8 cellular contexts compared by ENCODE assay signal in the genomic region with DNA sequence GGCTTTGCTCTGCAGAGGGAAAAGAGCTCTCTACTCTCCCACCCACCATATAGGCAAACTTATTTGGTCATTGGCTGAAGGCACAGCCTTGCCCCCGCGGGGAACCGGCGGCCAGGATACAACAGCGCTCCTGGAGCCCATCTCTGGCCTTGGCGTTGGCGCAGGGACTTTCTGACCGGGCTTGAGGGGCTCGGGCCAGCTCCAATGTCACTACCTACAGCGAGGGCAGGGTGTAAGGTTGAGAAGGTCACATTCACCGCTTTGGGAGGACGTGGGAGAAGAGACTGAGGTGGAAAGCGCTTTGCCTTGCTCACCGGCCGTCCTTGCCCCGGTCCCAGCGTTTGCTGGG. TPM values are rescaled to one million over a fixed set of nuclear protein-coding genes. Genes with fewer than 3 reads are reported as not detected.
A peak's percentile ranks its signal among the peaks of the same experiment; 100 is the strongest.
DNase-seq lines count a peak whose midpoint lies in the region; TF ChIP-seq lines count a peak whose summit lies in the region.

No MANE protein-coding gene starts in this region.

- no peak for TF ChIP-seq EP300 in sigmoid colon (IDR thresholded peaks at IDR 0.05)

- H3K36me3 ChIP-seq in HUES64 (ENCODE audit: insufficient read depth, low read length) = no peaks in the 10 kb centered on the region
- H3K36me3 ChIP-seq in sigmoid colon = no peaks in the 10 kb centered on the region

- peaks cover 45% of the 10 kb centered on the region for H3K4me1 Mint-ChIP-seq in activated naive CD8-positive, alpha-beta T cell treated with anti-CD3 and anti-CD28 coated beads for 36 hours
- peaks cover 42% of the 10 kb centered on the region for H3K4me1 Mint-ChIP-seq in nephron

- H3K27ac ChIP-seq in HUES64 (ENCODE audit: low read depth, low read length) (no peak overlapping the region), sigmoid colon (no peak overlapping the region)

- H3K9ac ChIP-seq in HUES64 (ENCODE audit: low read depth, low read length) = no peak overlapping the region

- no peaks in the 10 kb centered on the region for H3K36me3 Mint-ChIP-seq in activated naive CD8-positive, alpha-beta T cell treated with anti-CD3 and anti-CD28 coated beads for 36 hours
- no peaks in the 10 kb centered on the region for H3K36me3 Mint-ChIP-seq in nephron (ENCODE audit: low read depth)

- no peak for TF ChIP-seq CTCF in nephron (IDR thresholded peaks at IDR 0.05; ENCODE audit: unreplicated experiment in 3 of 3)
- no peak for TF ChIP-seq CTCF in sigmoid colon (IDR thresholded peaks at IDR 0.05)

- H3K27me3 Mint-ChIP-seq in activated naive CD8-positive, alpha-beta T cell treated with anti-CD3 and anti-CD28 coated beads for 36 hours = peaks cover 94% of the 10 kb centered on the region
- peaks cover 99% of the 10 kb centered on the region for H3K27me3 Mint-ChIP-seq in nephron (ENCODE audit: low read depth)

- H3K27me3 ChIP-seq in HUES64 (ENCODE audit: insufficient read depth, low read length) = peaks cover 93% of the 10 kb centered on the region
- H3K27me3 ChIP-seq in sigmoid colon = peaks cover 73 to 96% (median 92%) of the 10 kb centered on the region in 3 donors

- intact Hi-C loops in sigmoid colon (cut with DNase I) = no loop called here

- H3K27ac Mint-ChIP-seq in activated naive CD8-positive, alpha-beta T cell treated with anti-CD3 and anti-CD28 coated beads for 36 hours = peak overlapping the region; percentile 48
- H3K27ac Mint-ChIP-seq in nephron = no peak overlapping the region

- WGBS in HUES64 = under 1% methylated on average over 17 of the region's 17 CpGs
- WGBS in sigmoid colon, 2 donors = 4% methylated on average over 17 of the region's 17 CpGs

- DNase-seq in DMS 273 (lab: John Stamatoyannopoulos, UW; ENCODE audit: unreplicated experiment) = peak; percentile 71
- DNase-seq in DMS 273 treated with DMSO at 0.1 percent for 48 hours (lab: John Stamatoyannopoulos, UW) = no peak
- DNase-seq in activated naive CD8-positive, alpha-beta T cell treated with anti-CD3 and anti-CD28 coated beads for 36 hours = no peak
- no peak for DNase-seq in NCI-H1048 (lab: John Stamatoyannopoulos, UW)
- no peak for DNase-seq in NCI-H446 treated with DMSO at 0.1 percent for 48 hours (lab: John Stamatoyannopoulos, UW)
- no peak for DNase-seq in sigmoid colon

- H3K9me3 Mint-ChIP-seq in activated naive CD8-positive, alpha-beta T cell treated with anti-CD3 and anti-CD28 coated beads for 36 hours = peaks cover 3% of the 10 kb centered on the region
- H3K9me3 Mint-ChIP-seq in nephron = no peaks in the 10 kb centered on the region

- H3K9me3 ChIP-seq in HUES64 (ENCODE audit: insufficient read depth, low read depth, low read length) (no peaks in the 10 kb centered on the region), sigmoid colon (no peaks in the 10 kb centered on the region)

- H3K4me3 ChIP-seq in HUES64 (ENCODE audit: low read length) (peak overlapping the region; percentile 49), sigmoid colon (no peak overlapping the region)

- peak overlapping the region; percentile 74 for H3K4me3 Mint-ChIP-seq in activated naive CD8-positive, alpha-beta T cell treated with anti-CD3 and anti-CD28 coated beads for 36 hours
- H3K4me3 Mint-ChIP-seq in nephron = peak overlapping the region; percentile 83 to 86 (median 85)

- H3K4me1 ChIP-seq in HUES64 (ENCODE audit: insufficient read depth, low read length) = peaks cover 48% of the 10 kb centered on the region
- H3K4me1 ChIP-seq in sigmoid colon = peaks cover 0 to 78% (median 71%) of the 10 kb centered on the region in 4 donors

- TF ChIP-seq POLR2A in sigmoid colon (IDR thresholded peaks at IDR 0.05) = no peak

RNA-seq across cellular contexts. Expression of a gene that starts 2.2 kb away (rescaled TPM):
- 1.00 TPM for polyA plus RNA-seq in HUES64 (2013, experiment 1 of 2)
- polyA plus RNA-seq in HUES64 (2013, experiment 2 of 2) = 1.6 TPM
- total RNA-seq in activated naive CD8-positive, alpha-beta T cell treated with anti-CD3 and anti-CD28 coated beads for 36 hours = not detected
- under 1 TPM in 1 of 4 donors, not detected in 3; under 0.01 TPM for total RNA-seq in sigmoid colon
- polyA plus RNA-seq in sigmoid colon = under 1 TPM in 1 of 3 donors, not detected in 2; 0.03 TPM
